ENCODE assay signal across 8 cellular contexts in genomic region chr18:25349926-25350560, GRCh38. TPM values are rescaled to one million over a fixed set of nuclear protein-coding genes. Genes with fewer than 3 reads are reported as not detected.
DNase-seq lines count a peak whose midpoint lies in the region; ATAC-seq and TF ChIP-seq lines count a peak whose summit lies in the region.

No MANE protein-coding gene starts in this region.

- H3K27ac Mint-ChIP-seq in activated CD8-positive, alpha-beta T cell treated with anti-CD3 and anti-CD28 coated beads for 36 hours, result no peak overlapping the region

- no peaks in the 10 kb centered on the region for H3K27me3 ChIP-seq in psoas muscle (ENCODE audit: insufficient read depth in 3 of 3, low read length in 2 of 3)

- POLR2A ChIA-PET in activated CD8-positive, alpha-beta T cell treated with anti-CD3 and anti-CD28 coated beads for 36 hours (lab: Charles Lee), result no interaction called here

- peak overlapping the region; percentile 93 for H3K27ac ChIP-seq in psoas muscle

- CTCF ChIA-PET in activated CD8-positive, alpha-beta T cell treated with anti-CD3 and anti-CD28 coated beads for 36 hours (lab: Charles Lee), result no interaction called here

- peaks cover 5% of the 10 kb centered on the region for H3K9me3 Mint-ChIP-seq in activated CD8-positive, alpha-beta T cell treated with anti-CD3 and anti-CD28 coated beads for 36 hours

- 0 to 1% (median 1%) methylated on average over 42 to 67 of the region's 67 CpGs for WGBS in psoas muscle, 3 donors

- H3K4me1 ChIP-seq in psoas muscle, result peaks cover 26% of the 10 kb centered on the region

- DNase-seq in HFF-Myc (ENCODE audit: extremely low read depth, low read depth) (no peak), left cardiac atrium (peak; percentile 54), psoas muscle (peak; percentile 42 to 63), NAMALWA (ENCODE audit: low spot score) (no peak), NCI-H1436 (lab: John Stamatoyannopoulos, UW) (no peak)
- peak; percentile 1 for DNase-seq in activated CD8-positive, alpha-beta T cell treated with anti-CD3 and anti-CD28 coated beads for 36 hours

- H3K27me3 Mint-ChIP-seq in activated CD8-positive, alpha-beta T cell treated with anti-CD3 and anti-CD28 coated beads for 36 hours, result peaks cover 66% of the 10 kb centered on the region

- H3K4me3 ChIP-seq in HFF-Myc (replicated peaks; ENCODE audit: low read depth, low read length) (peak overlapping the region; percentile 90), psoas muscle (peak overlapping the region; percentile 88)

- intact Hi-C loops in activated CD8-positive, alpha-beta T cell treated with anti-CD3 and anti-CD28 coated beads for 36 hours (cut with micrococcal nuclease), result no loop called here
- intact Hi-C loops in left cardiac atrium (cut with DNase I) (loop anchor here in 1 of 2 donors (2.0 to 10.0 kb wide), 6 partner anchors 65 to 363 kb away; no protein-coding TSS in a partner anchor), psoas muscle (cut with DNase I) (loop anchor here (1.0 to 10.0 kb wide), 10 partner anchors 51 to 485 kb away; no protein-coding TSS in a partner anchor)

- ATAC-seq in activated CD8-positive, alpha-beta T cell treated with anti-CD3 and anti-CD28 coated beads for 36 hours, result no peak
- ATAC-seq in left cardiac atrium (peak in 1 of 2 donors; percentile 15), psoas muscle (peak in 2 of 4 donors; percentile 7 to 25), GM21360 (IDR thresholded peaks at IDR 0.05; ENCODE audit: unreplicated experiment) (no peak), GM18870 (IDR thresholded peaks at IDR 0.05; ENCODE audit: unreplicated experiment) (no peak)

- H3K4me3 Mint-ChIP-seq in activated CD8-positive, alpha-beta T cell treated with anti-CD3 and anti-CD28 coated beads for 36 hours, result peak overlapping the region; percentile 67

- no peaks in the 10 kb centered on the region for H3K36me3 ChIP-seq in psoas muscle (ENCODE audit: insufficient read depth in 1 of 2, low read depth in 1 of 2)

- no peaks in the 10 kb centered on the region for H3K9me3 ChIP-seq in psoas muscle

- no peak for TF ChIP-seq CTCF in HFF-Myc (IDR thresholded peaks at IDR 0.05; ENCODE audit: low read depth, low read length, missing control alignments)
- no peak for TF ChIP-seq CTCF in activated CD8-positive, alpha-beta T cell treated with anti-CD3 and anti-CD28 coated beads for 36 hours (IDR thresholded peaks at IDR 0.05)
- no peak for TF ChIP-seq CTCF in psoas muscle (IDR thresholded peaks at IDR 0.05)

- H3K4me1 Mint-ChIP-seq in activated CD8-positive, alpha-beta T cell treated with anti-CD3 and anti-CD28 coated beads for 36 hours (ENCODE audit: low read depth), result peaks cover 9% of the 10 kb centered on the region

- peaks cover 3% of the 10 kb centered on the region for H3K36me3 Mint-ChIP-seq in activated CD8-positive, alpha-beta T cell treated with anti-CD3 and anti-CD28 coated beads for 36 hours (ENCODE audit: low read depth)

RNA-seq across cellular contexts. Expression of gene ZNF521, which starts 1.9 kb away (rescaled TPM):
- not detected for total RNA-seq in activated CD8-positive, alpha-beta T cell treated with anti-CD3 and anti-CD28 coated beads for 36 hours
- total RNA-seq in left cardiac atrium, result 10 to 100 TPM; 29.4 to 34.4 TPM
- 10 to 100 TPM in 1 of 4 donors, 1 to 10 TPM in 3; 4.2 to 13.2 (median 6.1) TPM for total RNA-seq in psoas muscle
- 1 to 10 TPM; 1.8 to 2.1 (median 2.1) TPM for polyA plus RNA-seq in psoas muscle

Comparison
In these comparisons a context has a peak if more than half of its experiments do, and no peak if none do; other contexts are left out.
1. DNase-seq: peak in activated CD8-positive, alpha-beta T cell treated with anti-CD3 and anti-CD28 coated beads for 36 hours (single experiment), left cardiac atrium (single experiment) and psoas muscle (2 of 2); none in HFF-Myc (single experiment), NAMALWA (single experiment) and NCI-H1436 (single experiment).
2. RNA of gene ZNF521, which starts 1.9 kb away (total RNA-seq): 29.4 to 34.4 TPM in left cardiac atrium and 4.2 to 13.2 TPM in psoas muscle; not detected in activated CD8-positive, alpha-beta T cell treated with anti-CD3 and anti-CD28 coated beads for 36 hours; every median in the first group is over 4 times any median in the second.